In the genomic region with DNA sequence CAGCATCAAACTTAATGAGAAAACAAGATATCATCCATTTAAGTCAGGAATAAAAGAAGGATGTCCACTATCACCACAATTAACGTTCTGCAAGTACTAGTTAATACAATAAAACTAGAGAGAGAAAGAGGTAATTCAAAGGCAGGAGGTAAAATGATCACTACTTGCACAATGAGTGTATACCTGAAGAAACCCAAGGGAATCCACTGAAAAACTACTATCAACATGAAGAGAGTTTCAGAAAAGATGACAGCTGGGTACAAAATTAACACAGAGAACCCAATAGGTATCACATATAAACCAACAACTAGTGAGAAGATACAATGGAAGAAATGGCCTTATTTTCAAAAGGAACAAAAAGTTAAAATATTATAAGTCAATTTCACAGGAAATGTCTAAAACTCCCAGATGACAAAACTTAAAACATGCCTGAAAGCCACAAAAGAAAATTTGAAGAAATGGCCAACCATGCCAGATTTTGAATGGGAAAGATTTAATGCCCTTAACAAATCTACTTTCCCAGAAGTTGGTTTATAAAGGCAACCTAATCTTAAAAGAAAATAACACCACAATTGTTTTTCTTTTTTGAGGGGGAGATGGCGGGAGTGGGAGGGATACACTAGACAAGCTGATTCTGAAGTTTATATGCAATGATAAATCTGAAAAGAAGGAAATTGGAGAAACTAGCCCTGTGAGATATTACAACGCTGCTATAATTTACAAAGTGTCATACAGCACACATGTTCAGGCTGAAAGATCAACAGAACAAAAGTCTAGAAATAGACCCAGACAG, we compare ENCODE assay signal across 1 cellular context.
TF ChIP-seq lines count a peak whose summit lies in the region.

No MANE protein-coding gene starts in this region.

TF ChIP-seq in WTC11, 78 proteins besides CTCF, POLR2A, EP300 and RAD21 (continued from another document):
- TF ChIP-seq, protein P1, sequence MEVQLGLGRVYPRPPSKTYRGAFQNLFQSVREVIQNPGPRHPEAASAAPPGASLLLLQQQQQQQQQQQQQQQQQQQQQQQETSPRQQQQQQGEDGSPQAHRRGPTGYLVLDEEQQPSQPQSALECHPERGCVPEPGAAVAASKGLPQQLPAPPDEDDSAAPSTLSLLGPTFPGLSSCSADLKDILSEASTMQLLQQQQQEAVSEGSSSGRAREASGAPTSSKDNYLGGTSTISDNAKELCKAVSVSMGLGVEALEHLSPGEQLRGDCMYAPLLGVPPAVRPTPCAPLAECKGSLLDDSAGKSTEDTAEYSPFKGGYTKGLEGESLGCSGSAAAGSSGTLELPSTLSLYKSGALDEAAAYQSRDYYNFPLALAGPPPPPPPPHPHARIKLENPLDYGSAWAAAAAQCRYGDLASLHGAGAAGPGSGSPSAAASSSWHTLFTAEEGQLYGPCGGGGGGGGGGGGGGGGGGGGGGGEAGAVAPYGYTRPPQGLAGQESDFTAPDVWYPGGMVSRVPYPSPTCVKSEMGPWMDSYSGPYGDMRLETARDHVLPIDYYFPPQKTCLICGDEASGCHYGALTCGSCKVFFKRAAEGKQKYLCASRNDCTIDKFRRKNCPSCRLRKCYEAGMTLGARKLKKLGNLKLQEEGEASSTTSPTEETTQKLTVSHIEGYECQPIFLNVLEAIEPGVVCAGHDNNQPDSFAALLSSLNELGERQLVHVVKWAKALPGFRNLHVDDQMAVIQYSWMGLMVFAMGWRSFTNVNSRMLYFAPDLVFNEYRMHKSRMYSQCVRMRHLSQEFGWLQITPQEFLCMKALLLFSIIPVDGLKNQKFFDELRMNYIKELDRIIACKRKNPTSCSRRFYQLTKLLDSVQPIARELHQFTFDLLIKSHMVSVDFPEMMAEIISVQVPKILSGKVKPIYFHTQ (CRISPR knock-in tag; IDR thresholded peaks at IDR 0.05), result no peak
- TF ChIP-seq, protein P2, sequence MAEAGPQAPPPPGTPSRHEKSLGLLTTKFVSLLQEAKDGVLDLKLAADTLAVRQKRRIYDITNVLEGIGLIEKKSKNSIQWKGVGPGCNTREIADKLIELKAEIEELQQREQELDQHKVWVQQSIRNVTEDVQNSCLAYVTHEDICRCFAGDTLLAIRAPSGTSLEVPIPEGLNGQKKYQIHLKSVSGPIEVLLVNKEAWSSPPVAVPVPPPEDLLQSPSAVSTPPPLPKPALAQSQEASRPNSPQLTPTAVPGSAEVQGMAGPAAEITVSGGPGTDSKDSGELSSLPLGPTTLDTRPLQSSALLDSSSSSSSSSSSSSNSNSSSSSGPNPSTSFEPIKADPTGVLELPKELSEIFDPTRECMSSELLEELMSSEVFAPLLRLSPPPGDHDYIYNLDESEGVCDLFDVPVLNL (CRISPR knock-in tag; IDR thresholded peaks at IDR 0.05; ENCODE audit: borderline replicate concordance, low read depth), result no peak
- TF ChIP-seq, protein P3, sequence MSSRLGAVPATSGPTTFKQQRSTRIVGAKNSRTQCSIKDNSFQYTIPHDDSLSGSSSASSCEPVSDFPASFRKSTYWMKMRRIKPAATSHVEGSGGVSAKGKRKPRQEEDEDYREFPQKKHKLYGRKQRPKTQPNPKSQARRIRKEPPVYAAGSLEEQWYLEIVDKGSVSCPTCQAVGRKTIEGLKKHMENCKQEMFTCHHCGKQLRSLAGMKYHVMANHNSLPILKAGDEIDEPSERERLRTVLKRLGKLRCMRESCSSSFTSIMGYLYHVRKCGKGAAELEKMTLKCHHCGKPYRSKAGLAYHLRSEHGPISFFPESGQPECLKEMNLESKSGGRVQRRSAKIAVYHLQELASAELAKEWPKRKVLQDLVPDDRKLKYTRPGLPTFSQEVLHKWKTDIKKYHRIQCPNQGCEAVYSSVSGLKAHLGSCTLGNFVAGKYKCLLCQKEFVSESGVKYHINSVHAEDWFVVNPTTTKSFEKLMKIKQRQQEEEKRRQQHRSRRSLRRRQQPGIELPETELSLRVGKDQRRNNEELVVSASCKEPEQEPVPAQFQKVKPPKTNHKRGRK (CRISPR knock-in tag; IDR thresholded peaks at IDR 0.05; ENCODE audit: borderline replicate concordance), result no peak
- TF ChIP-seq, protein P4, sequence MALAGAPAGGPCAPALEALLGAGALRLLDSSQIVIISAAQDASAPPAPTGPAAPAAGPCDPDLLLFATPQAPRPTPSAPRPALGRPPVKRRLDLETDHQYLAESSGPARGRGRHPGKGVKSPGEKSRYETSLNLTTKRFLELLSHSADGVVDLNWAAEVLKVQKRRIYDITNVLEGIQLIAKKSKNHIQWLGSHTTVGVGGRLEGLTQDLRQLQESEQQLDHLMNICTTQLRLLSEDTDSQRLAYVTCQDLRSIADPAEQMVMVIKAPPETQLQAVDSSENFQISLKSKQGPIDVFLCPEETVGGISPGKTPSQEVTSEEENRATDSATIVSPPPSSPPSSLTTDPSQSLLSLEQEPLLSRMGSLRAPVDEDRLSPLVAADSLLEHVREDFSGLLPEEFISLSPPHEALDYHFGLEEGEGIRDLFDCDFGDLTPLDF (CRISPR knock-in tag; IDR thresholded peaks at IDR 0.05), result no peak
- TF ChIP-seq MXD4 (CRISPR knock-in tag; IDR thresholded peaks at IDR 0.05; ENCODE audit: borderline replicate concordance), result no peak
- TF ChIP-seq, protein P5, sequence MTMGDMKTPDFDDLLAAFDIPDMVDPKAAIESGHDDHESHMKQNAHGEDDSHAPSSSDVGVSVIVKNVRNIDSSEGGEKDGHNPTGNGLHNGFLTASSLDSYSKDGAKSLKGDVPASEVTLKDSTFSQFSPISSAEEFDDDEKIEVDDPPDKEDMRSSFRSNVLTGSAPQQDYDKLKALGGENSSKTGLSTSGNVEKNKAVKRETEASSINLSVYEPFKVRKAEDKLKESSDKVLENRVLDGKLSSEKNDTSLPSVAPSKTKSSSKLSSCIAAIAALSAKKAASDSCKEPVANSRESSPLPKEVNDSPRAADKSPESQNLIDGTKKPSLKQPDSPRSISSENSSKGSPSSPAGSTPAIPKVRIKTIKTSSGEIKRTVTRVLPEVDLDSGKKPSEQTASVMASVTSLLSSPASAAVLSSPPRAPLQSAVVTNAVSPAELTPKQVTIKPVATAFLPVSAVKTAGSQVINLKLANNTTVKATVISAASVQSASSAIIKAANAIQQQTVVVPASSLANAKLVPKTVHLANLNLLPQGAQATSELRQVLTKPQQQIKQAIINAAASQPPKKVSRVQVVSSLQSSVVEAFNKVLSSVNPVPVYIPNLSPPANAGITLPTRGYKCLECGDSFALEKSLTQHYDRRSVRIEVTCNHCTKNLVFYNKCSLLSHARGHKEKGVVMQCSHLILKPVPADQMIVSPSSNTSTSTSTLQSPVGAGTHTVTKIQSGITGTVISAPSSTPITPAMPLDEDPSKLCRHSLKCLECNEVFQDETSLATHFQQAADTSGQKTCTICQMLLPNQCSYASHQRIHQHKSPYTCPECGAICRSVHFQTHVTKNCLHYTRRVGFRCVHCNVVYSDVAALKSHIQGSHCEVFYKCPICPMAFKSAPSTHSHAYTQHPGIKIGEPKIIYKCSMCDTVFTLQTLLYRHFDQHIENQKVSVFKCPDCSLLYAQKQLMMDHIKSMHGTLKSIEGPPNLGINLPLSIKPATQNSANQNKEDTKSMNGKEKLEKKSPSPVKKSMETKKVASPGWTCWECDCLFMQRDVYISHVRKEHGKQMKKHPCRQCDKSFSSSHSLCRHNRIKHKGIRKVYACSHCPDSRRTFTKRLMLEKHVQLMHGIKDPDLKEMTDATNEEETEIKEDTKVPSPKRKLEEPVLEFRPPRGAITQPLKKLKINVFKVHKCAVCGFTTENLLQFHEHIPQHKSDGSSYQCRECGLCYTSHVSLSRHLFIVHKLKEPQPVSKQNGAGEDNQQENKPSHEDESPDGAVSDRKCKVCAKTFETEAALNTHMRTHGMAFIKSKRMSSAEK (CRISPR knock-in tag; IDR thresholded peaks at IDR 0.05; ENCODE audit: borderline replicate concordance), result no peak
- TF ChIP-seq, protein P6, sequence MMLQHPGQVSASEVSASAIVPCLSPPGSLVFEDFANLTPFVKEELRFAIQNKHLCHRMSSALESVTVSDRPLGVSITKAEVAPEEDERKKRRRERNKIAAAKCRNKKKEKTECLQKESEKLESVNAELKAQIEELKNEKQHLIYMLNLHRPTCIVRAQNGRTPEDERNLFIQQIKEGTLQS (CRISPR knock-in tag; conservative IDR thresholded peaks at IDR 0.05), result no peak
- TF ChIP-seq SOX15 (CRISPR knock-in tag; IDR thresholded peaks at IDR 0.05), result no peak
- TF ChIP-seq, protein P7, sequence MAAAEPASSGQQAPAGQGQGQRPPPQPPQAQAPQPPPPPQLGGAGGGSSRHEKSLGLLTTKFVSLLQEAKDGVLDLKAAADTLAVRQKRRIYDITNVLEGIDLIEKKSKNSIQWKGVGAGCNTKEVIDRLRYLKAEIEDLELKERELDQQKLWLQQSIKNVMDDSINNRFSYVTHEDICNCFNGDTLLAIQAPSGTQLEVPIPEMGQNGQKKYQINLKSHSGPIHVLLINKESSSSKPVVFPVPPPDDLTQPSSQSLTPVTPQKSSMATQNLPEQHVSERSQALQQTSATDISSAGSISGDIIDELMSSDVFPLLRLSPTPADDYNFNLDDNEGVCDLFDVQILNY (CRISPR knock-in tag; IDR thresholded peaks at IDR 0.05), result no peak
- TF ChIP-seq, protein P8, sequence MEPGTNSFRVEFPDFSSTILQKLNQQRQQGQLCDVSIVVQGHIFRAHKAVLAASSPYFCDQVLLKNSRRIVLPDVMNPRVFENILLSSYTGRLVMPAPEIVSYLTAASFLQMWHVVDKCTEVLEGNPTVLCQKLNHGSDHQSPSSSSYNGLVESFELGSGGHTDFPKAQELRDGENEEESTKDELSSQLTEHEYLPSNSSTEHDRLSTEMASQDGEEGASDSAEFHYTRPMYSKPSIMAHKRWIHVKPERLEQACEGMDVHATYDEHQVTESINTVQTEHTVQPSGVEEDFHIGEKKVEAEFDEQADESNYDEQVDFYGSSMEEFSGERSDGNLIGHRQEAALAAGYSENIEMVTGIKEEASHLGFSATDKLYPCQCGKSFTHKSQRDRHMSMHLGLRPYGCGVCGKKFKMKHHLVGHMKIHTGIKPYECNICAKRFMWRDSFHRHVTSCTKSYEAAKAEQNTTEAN (CRISPR knock-in tag; IDR thresholded peaks at IDR 0.05), result no peak
- no peak for TF ChIP-seq JUN (CRISPR knock-in tag; IDR thresholded peaks at IDR 0.05)
TF ChIP-seq in WTC11: peak in this region for 0.
